Comparison of ENCODE assay signal across 17 cellular contexts in genomic region chr13:44049546-44049945, GRCh38.
DNase-seq lines count a peak whose midpoint lies in the region; ATAC-seq and TF ChIP-seq lines count a peak whose summit lies in the region.
"Had no signal": no experiment of that assay in that cellular context is flagged by ENCODE, and none has a peak within 500 bp of the region (broad histone marks: within the 10 kb centered on the region; RNA-seq: fewer than 3 reads in every experiment).

No MANE protein-coding gene starts in this region.

- intact Hi-C loops in dorsolateral prefrontal cortex (cut with DNase I), result loop anchor here in 1 of 2 donors (5.0 to 10.0 kb wide), 2 partner anchors 137 to 195 kb away; no protein-coding TSS in a partner anchor

- in situ Hi-C loops in GM13977 (cut with MboI; ENCODE audit: low pct_unique_long_range_greater_than_20kb, low sequenced_read_pairs, unreplicated experiment), result no loop called here

- peak overlapping the region; percentile 61 for H3K9ac ChIP-seq in endocrine pancreas (ENCODE audit: control insufficient read depth, insufficient read depth, low read length)

- H3K4me3 ChIP-seq in endocrine pancreas (ENCODE audit: control insufficient read depth, insufficient read depth, low read length) (no peak overlapping the region), dorsolateral prefrontal cortex (no peak overlapping the region)
- H3K4me3 ChIP-seq: SK-N-MC had no signal

- H3K27me3 ChIP-seq in endocrine pancreas (ENCODE audit: control insufficient read depth, insufficient read depth, low read length), result no peaks in the 10 kb centered on the region
- H3K27me3 ChIP-seq in dorsolateral prefrontal cortex, result no peaks in the 10 kb centered on the region

- H3K27ac ChIP-seq in dorsolateral prefrontal cortex, result no peak overlapping the region
- H3K27ac ChIP-seq: 22Rv1, SK-N-MC had no signal

- H3K9me3 ChIP-seq in endocrine pancreas (ENCODE audit: control insufficient read depth, low read length), result no peaks in the 10 kb centered on the region

- peaks cover 13% of the 10 kb centered on the region for H3K4me1 ChIP-seq in endocrine pancreas (ENCODE audit: control insufficient read depth, insufficient read depth, low read length)

- no peaks in the 10 kb centered on the region for H3K36me3 ChIP-seq in endocrine pancreas (ENCODE audit: control insufficient read depth, insufficient read depth, low read length)

- DNase-seq in DMS153 (lab: John Stamatoyannopoulos, UW) (peak; percentile 9), DMS153 treated with DMSO at 0.1 percent for 48 hours (lab: John Stamatoyannopoulos, UW; ENCODE audit: unreplicated experiment) (no peak), DMS79 treated with DMSO at 0.1 percent for 48 hours (lab: John Stamatoyannopoulos, UW) (peak; percentile 94), NCI-H2107 (lab: John Stamatoyannopoulos, UW) (peak; percentile 17), dorsolateral prefrontal cortex (no peak), GM13977 (ENCODE audit: low spot score) (no peak)
- DNase-seq: CD4-positive, alpha-beta T cell; DND-41; H9; Karpas-422; NCI-H1694; NCI-H526 treated with DMSO at 0.1 percent for 48 hours; SHP77 had no signal

- ATAC-seq in GM21737 (IDR thresholded peaks at IDR 0.05; ENCODE audit: unreplicated experiment), result no peak

- TF ChIP-seq CTCF in dorsolateral prefrontal cortex (IDR thresholded peaks at IDR 0.05 in 54 of 56, conservative IDR thresholded peaks at IDR 0.05 in 2 of 56; ENCODE audit: low read depth in 1 of 56, partially characterized antibody in 56 of 56) (no peak), GM13977 (IDR thresholded peaks at IDR 0.05; ENCODE audit: extremely low read depth, insufficient read depth, missing control alignments) (no peak)

Comparison
In these comparisons a context has a peak if more than half of its experiments do, and no peak if none do; other contexts are left out.
1. DNase-seq: peak in DMS153 (single experiment), DMS79 treated with DMSO at 0.1 percent for 48 hours (single experiment) and NCI-H2107 (single experiment); none in DMS153 treated with DMSO at 0.1 percent for 48 hours (single experiment), dorsolateral prefrontal cortex (0 of 10) and GM13977 (single experiment).